11 cellular contexts compared by ENCODE assay signal in the genomic region with DNA sequence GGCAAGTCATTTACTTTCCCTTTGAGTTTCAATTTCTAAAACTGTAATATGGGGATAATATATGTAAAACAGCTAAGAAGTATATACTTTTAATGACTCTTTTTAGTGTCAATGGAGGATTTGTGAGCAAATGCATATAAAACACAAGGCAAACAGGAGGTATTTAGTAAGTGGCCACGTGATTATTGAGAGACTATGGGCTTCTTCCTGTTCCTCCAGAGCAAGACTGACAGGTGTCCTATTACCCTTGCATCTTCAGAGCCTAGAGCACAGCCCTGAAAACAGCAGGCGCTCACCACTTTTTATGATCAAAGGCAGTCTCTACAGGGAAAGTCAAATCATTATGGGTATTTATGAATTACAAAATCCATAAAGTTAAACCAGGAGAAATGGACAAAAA. TPM values are rescaled to one million over a fixed set of nuclear protein-coding genes. Genes with fewer than 3 reads are reported as not detected.
DNase-seq lines count a peak whose midpoint lies in the region; ATAC-seq and TF ChIP-seq lines count a peak whose summit lies in the region.
"Had no signal": no experiment of that assay in that cellular context is flagged by ENCODE, and none has a peak within 500 bp of the region (broad histone marks: within the 10 kb centered on the region; RNA-seq: fewer than 3 reads in every experiment).

No MANE protein-coding gene starts in this region.

- in situ Hi-C loops in GM13977 (cut with MboI; ENCODE audit: low pct_unique_long_range_greater_than_20kb, low sequenced_read_pairs, unreplicated experiment) = no loop called here

- H3K9me3 ChIP-seq in CD4-positive, alpha-beta T cell (ENCODE audit: control insufficient read depth, low read length) = no peaks in the 10 kb centered on the region
- H3K9me3 ChIP-seq: SJCRH30, thyroid gland had no signal

- POLR2A ChIA-PET in CD4-positive, alpha-beta T cell (lab: Charles Lee) = no interaction called here

- intact Hi-C loops in CD4-positive, alpha-beta T cell (cut with DNase I, micrococcal nuclease) = no loop called here
- intact Hi-C loops in left colon (cut with DNase I, micrococcal nuclease) (loop anchor here in 1 of 2 donors (10.0 kb wide), 1 partner anchor 362 kb away; no protein-coding TSS in a partner anchor), left cardiac atrium (cut with DNase I) (loop anchor here in 1 of 2 donors (5.0 kb wide), 3 partner anchors 81 to 359 kb away; no protein-coding TSS in a partner anchor)

- H3K9me3 Mint-ChIP-seq in CD4-positive, alpha-beta T cell = no peaks in the 10 kb centered on the region

- H3K4me3 Mint-ChIP-seq in CD4-positive, alpha-beta T cell = peak overlapping the region; percentile 68

- no peak for DNase-seq in CD4-positive, alpha-beta T cell
- DNase-seq in GM13977 (ENCODE audit: low spot score) (peak; percentile 10), left colon (no peak), left cardiac atrium (no peak), pons (ENCODE audit: low spot score) (no peak)
- no peak for DNase-seq in stimulated activated CD4-positive, alpha-beta T cell treated with anti-CD3 and anti-CD28 coated beads, Interleukin-12 subunit alpha, Interleukin-12 subunit beta, amount 100 ng/mL, for 4 hours
- DNase-seq: IMR-90, thyroid gland had no signal

- peaks cover 46% of the 10 kb centered on the region for H3K27me3 ChIP-seq in CD4-positive, alpha-beta T cell (ENCODE audit: control insufficient read depth, insufficient read depth, low read length)
- H3K27me3 ChIP-seq: SJCRH30, thyroid gland had no signal

- H3K27ac Mint-ChIP-seq in CD4-positive, alpha-beta T cell = no peak overlapping the region

- peaks cover 7% of the 10 kb centered on the region for H3K4me1 Mint-ChIP-seq in CD4-positive, alpha-beta T cell (ENCODE audit: low read depth)

- no peaks in the 10 kb centered on the region for H3K36me3 Mint-ChIP-seq in CD4-positive, alpha-beta T cell (ENCODE audit: low read depth)

- ATAC-seq in CD4-positive, alpha-beta T cell (ENCODE audit: poor library complexity) = no peak
- ATAC-seq in left colon (peak; percentile 30), left cardiac atrium (no peak), HG02938 (IDR thresholded peaks at IDR 0.05; ENCODE audit: unreplicated experiment) (no peak)

- no peak for TF ChIP-seq CTCF in CD4-positive, alpha-beta T cell (IDR thresholded peaks at IDR 0.05)
- TF ChIP-seq CTCF in GM13977 (IDR thresholded peaks at IDR 0.05; ENCODE audit: extremely low read depth, insufficient read depth, missing control alignments) (no peak), VCaP (conservative IDR thresholded peaks at IDR 0.05) (no peak)

- H3K27me3 Mint-ChIP-seq in CD4-positive, alpha-beta T cell = peaks cover 58% of the 10 kb centered on the region

- no peak overlapping the region for H3K27ac ChIP-seq in CD4-positive, alpha-beta T cell (ENCODE audit: low read depth, low read length)
- peak overlapping the region; percentile 89 for H3K27ac ChIP-seq in VCaP
- H3K27ac ChIP-seq: SJCRH30, thyroid gland had no signal

- CTCF ChIA-PET in CD4-positive, alpha-beta T cell (lab: Charles Lee) = no interaction called here

RNA-seq across cellular contexts. Expression of a gene that starts 0.9 kb away (rescaled TPM):
- not detected for total RNA-seq in CD4-positive, alpha-beta T cell
- total RNA-seq in left colon = 1 to 10 TPM; 5.1 to 7.1 TPM
- 10 to 100 TPM in 1 of 2 donors, 1 to 10 TPM in 1; 5.7 to 14.7 TPM for total RNA-seq in left cardiac atrium

Comparison
In these comparisons a context has a peak if more than half of its experiments do, and no peak if none do; other contexts are left out.
1. RNA of a gene that starts 0.9 kb away (total RNA-seq): 5.7 to 14.7 TPM in left cardiac atrium and 5.1 to 7.1 TPM in left colon; not detected in CD4-positive, alpha-beta T cell; every median in the first group is over 4 times any median in the second.